Comparison of ENCODE assay signal across 1 cellular context in genomic region chr1:100134872-100135271, GRCh38.
A peak's percentile ranks its signal among the peaks of the same experiment; 100 is the strongest.
TF ChIP-seq lines count a peak whose summit lies in the region.

No MANE protein-coding gene starts in this region.

TF ChIP-seq in GM12878, 131 proteins besides CTCF, POLR2A, EP300 and RAD21:
- TF ChIP-seq SMC3 (IDR thresholded peaks at IDR 0.05; ENCODE audit: borderline replicate concordance, low read length) (peak; percentile 36; the same call in 1 of the 2 replicates), ZBTB33 (IDR thresholded peaks at IDR 0.05) (no peak)
